Comparison of ENCODE assay signal across 9 cellular contexts in the genomic region with DNA sequence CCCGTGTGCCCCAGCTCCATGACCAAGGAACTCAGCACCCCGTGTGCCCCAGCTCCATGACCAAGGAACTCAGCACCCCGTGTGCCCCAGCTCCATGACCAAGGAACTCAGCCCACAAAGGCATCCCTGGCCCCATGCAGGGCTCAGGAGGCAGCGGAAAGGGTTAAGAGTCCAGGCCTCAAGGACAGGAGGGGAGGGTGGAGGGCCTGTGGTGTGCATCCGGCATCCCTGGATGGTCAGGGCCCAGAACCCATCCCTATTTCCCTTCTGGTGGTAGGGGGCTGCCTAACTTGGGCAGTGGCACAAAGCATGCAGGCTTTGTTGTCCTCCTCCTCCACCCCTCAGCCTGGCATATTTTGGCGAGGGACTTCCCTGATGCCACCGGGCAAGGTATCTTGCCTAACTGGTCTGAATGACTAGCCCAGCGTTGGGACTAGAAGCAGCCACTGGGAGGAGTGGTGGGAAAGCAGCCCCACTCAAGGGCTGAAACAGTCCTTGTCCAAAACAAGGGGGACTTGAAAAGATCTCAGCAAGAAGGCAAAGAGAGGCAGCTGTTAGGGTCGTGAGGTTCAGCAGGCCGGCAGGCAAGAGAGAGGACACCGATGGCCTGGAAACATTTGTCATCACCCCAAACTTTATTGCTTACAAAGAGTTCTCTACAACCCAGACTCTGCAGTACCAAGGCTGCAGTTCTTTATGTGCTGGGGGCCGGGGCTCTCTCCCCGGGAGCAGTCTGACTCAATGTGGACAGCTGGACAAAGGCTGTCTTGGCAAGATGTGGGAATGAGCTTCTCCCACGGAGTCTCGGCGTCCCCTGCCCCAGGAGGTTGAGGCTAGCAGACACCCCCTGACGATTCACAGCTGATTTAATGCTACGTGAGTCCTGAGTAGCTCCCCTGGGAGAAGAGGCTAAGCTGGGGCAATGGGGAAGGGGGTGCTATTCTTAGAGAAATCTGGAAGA. TPM values are rescaled to one million over a fixed set of nuclear protein-coding genes. Genes with fewer than 3 reads are reported as not detected.
A peak's percentile ranks its signal among the peaks of the same experiment; 100 is the strongest.
DNase-seq lines count a peak whose midpoint lies in the region; ATAC-seq and TF ChIP-seq lines count a peak whose summit lies in the region.
"Had no signal": no experiment of that assay in that cellular context is flagged by ENCODE, and none has a peak within 500 bp of the region (broad histone marks: within the 10 kb centered on the region; RNA-seq: fewer than 3 reads in every experiment).

No MANE protein-coding gene starts in this region.

- H3K9ac ChIP-seq in skeletal muscle tissue (ENCODE audit: low read depth in 1 of 3, low read length in 3 of 3) = peak overlapping the region; percentile 14 to 78 (median 51)

- peaks cover 52% of the 10 kb centered on the region for H3K36me3 Mint-ChIP-seq in activated T-helper 2 cell treated with anti-CD3 and anti-CD28 coated beads, Interferon-gamma antibody, Interleukin-2, Interleukin-4, amounts not matched to agents 10 μg/mL and 5 μg/mL and 100 μg/mL, durations not matched to agents 14 hours and 24 hours and 36 hours (ENCODE audit: low read depth)

- no peaks in the 10 kb centered on the region for H3K9me3 Mint-ChIP-seq in activated T-helper 2 cell treated with anti-CD3 and anti-CD28 coated beads, Interferon-gamma antibody, Interleukin-2, Interleukin-4, amounts not matched to agents 10 μg/mL and 5 μg/mL and 100 μg/mL, durations not matched to agents 14 hours and 24 hours and 36 hours

- peak overlapping the region; percentile 78 for H3K27ac ChIP-seq in left ventricle myocardium inferior (replicated peaks)
- H3K27ac ChIP-seq in skeletal muscle tissue (ENCODE audit: low read depth, low read length) = peak overlapping the region; percentile 31

- H3K4me3 ChIP-seq in left ventricle myocardium inferior = peak overlapping the region; percentile 68
- peak overlapping the region; percentile 51 to 70 (median 58) for H3K4me3 ChIP-seq in skeletal muscle tissue (ENCODE audit: low read length in 3 of 3)

- H3K27me3 ChIP-seq in left ventricle myocardium inferior (ENCODE audit: low read depth) (no peaks in the 10 kb centered on the region), skeletal muscle tissue (ENCODE audit: control insufficient read depth in 3 of 3, insufficient read depth in 3 of 3, low read length in 3 of 3) (no peaks in the 10 kb centered on the region)

- H3K4me3 Mint-ChIP-seq in activated T-helper 2 cell treated with anti-CD3 and anti-CD28 coated beads, Interferon-gamma antibody, Interleukin-2, Interleukin-4, amounts not matched to agents 10 μg/mL and 5 μg/mL and 100 μg/mL, durations not matched to agents 14 hours and 24 hours and 36 hours (ENCODE audit: low read depth) = peak overlapping the region; percentile 50

- H3K27ac Mint-ChIP-seq in activated T-helper 2 cell treated with anti-CD3 and anti-CD28 coated beads, Interferon-gamma antibody, Interleukin-2, Interleukin-4, amounts not matched to agents 10 μg/mL and 5 μg/mL and 100 μg/mL, durations not matched to agents 14 hours and 24 hours and 36 hours = peak overlapping the region; percentile 40

- DNase-seq in HCEC 1CT (peak; percentile 18), left ventricle myocardium inferior (no peak), LoVo (ENCODE audit: low spot score) (no peak), Kasumi-1 (lab: John Stamatoyannopoulos, UW) (no peak)
- DNase-seq in activated T-helper 2 cell treated with anti-CD3 and anti-CD28 coated beads, Interferon-gamma antibody, Interleukin-2, Interleukin-4, amounts not matched to agents 10 μg/mL and 5 μg/mL and 100 μg/mL, durations not matched to agents 14 hours and 24 hours and 36 hours (ENCODE audit: low spot score) = no peak
- DNase-seq: occipital lobe had no signal

- H3K9me3 ChIP-seq in left ventricle myocardium inferior (replicated peaks) (no peaks in the 10 kb centered on the region), skeletal muscle tissue (ENCODE audit: control insufficient read depth in 3 of 3, low read length in 3 of 3) (no peaks in the 10 kb centered on the region)

- no peak for TF ChIP-seq CTCF in left ventricle myocardium inferior (IDR thresholded peaks at IDR 0.05; ENCODE audit: borderline replicate concordance)

- intact Hi-C loops in activated T-helper 2 cell treated with anti-CD3 and anti-CD28 coated beads, Interferon-gamma antibody, Interleukin-2, Interleukin-4, amounts not matched to agents 10 μg/mL and 5 μg/mL and 100 μg/mL, durations not matched to agents 14 hours and 24 hours and 36 hours (cut with micrococcal nuclease) = no loop called here
- intact Hi-C loops in left ventricle myocardium inferior (cut with micrococcal nuclease) = no loop called here

- no peak for ATAC-seq in GM18907 (IDR thresholded peaks at IDR 0.05; ENCODE audit: unreplicated experiment)
- no peak for ATAC-seq in HG03378 (IDR thresholded peaks at IDR 0.05; ENCODE audit: unreplicated experiment)

- peaks cover 56% of the 10 kb centered on the region for H3K4me1 ChIP-seq in left ventricle myocardium inferior
- peaks cover 34 to 67% (median 52%) of the 10 kb centered on the region in 3 donors for H3K4me1 ChIP-seq in skeletal muscle tissue (ENCODE audit: control insufficient read depth in 3 of 3, insufficient read depth in 3 of 3, low read length in 3 of 3)

- no peaks in the 10 kb centered on the region for H3K27me3 Mint-ChIP-seq in activated T-helper 2 cell treated with anti-CD3 and anti-CD28 coated beads, Interferon-gamma antibody, Interleukin-2, Interleukin-4, amounts not matched to agents 10 μg/mL and 5 μg/mL and 100 μg/mL, durations not matched to agents 14 hours and 24 hours and 36 hours (ENCODE audit: low read depth)

- peaks cover 22% of the 10 kb centered on the region for H3K4me1 Mint-ChIP-seq in activated T-helper 2 cell treated with anti-CD3 and anti-CD28 coated beads, Interferon-gamma antibody, Interleukin-2, Interleukin-4, amounts not matched to agents 10 μg/mL and 5 μg/mL and 100 μg/mL, durations not matched to agents 14 hours and 24 hours and 36 hours (ENCODE audit: low read depth)

- H3K36me3 ChIP-seq in left ventricle myocardium inferior = peaks cover 44% of the 10 kb centered on the region
- H3K36me3 ChIP-seq in skeletal muscle tissue (ENCODE audit: control insufficient read depth in 3 of 3, insufficient read depth in 3 of 3, low read length in 3 of 3) = peaks cover 27 to 39% (median 28%) of the 10 kb centered on the region in 3 donors

RNA-seq across cellular contexts. Expression of gene SPATA32, which starts 0.9 kb away (rescaled TPM):
- 0.37 and 0.67 TPM in 2 replicates for total RNA-seq in activated T-helper 2 cell treated with anti-CD3 and anti-CD28 coated beads, Interferon-gamma antibody, Interleukin-2, Interleukin-4, amounts not matched to agents 10 μg/mL and 5 μg/mL and 100 μg/mL, durations not matched to agents 14 hours and 24 hours and 36 hours
- total RNA-seq in left ventricle myocardium inferior (not detected), skeletal muscle tissue (not detected)
- total RNA-seq: occipital lobe had no signal

RNA-seq across cellular contexts. Expression of gene FMNL1, which starts 41.1 kb away (rescaled TPM):
- total RNA-seq in activated T-helper 2 cell treated with anti-CD3 and anti-CD28 coated beads, Interferon-gamma antibody, Interleukin-2, Interleukin-4, amounts not matched to agents 10 μg/mL and 5 μg/mL and 100 μg/mL, durations not matched to agents 14 hours and 24 hours and 36 hours = 469 and 475 TPM in 2 replicates
- total RNA-seq in left ventricle myocardium inferior = 8.7 TPM
- total RNA-seq in skeletal muscle tissue = 3.1 TPM

RNA-seq across cellular contexts. Expression of gene MAP3K14, which starts 54.0 kb away (rescaled TPM):
- 45.6 and 49.5 TPM in 2 replicates for total RNA-seq in activated T-helper 2 cell treated with anti-CD3 and anti-CD28 coated beads, Interferon-gamma antibody, Interleukin-2, Interleukin-4, amounts not matched to agents 10 μg/mL and 5 μg/mL and 100 μg/mL, durations not matched to agents 14 hours and 24 hours and 36 hours
- total RNA-seq in left ventricle myocardium inferior (14.8 TPM), skeletal muscle tissue (1.6 TPM)

Comparison
In these comparisons a context has a peak if more than half of its experiments do, and no peak if none do; other contexts are left out.
1. RNA of gene FMNL1, which starts 41.1 kb away (total RNA-seq): 469 to 475 TPM in activated T-helper 2 cell treated with anti-CD3 and anti-CD28 coated beads, Interferon-gamma antibody, Interleukin-2, Interleukin-4, amounts not matched to agents 10 μg/mL and 5 μg/mL and 100 μg/mL, durations not matched to agents 14 hours and 24 hours and 36 hours; 8.7 TPM in left ventricle myocardium inferior (single experiment) and 3.1 TPM in skeletal muscle tissue (single experiment); every median in the first group is over 10 times any median in the second.